8 cellular contexts compared by ENCODE assay signal in the genomic region with DNA sequence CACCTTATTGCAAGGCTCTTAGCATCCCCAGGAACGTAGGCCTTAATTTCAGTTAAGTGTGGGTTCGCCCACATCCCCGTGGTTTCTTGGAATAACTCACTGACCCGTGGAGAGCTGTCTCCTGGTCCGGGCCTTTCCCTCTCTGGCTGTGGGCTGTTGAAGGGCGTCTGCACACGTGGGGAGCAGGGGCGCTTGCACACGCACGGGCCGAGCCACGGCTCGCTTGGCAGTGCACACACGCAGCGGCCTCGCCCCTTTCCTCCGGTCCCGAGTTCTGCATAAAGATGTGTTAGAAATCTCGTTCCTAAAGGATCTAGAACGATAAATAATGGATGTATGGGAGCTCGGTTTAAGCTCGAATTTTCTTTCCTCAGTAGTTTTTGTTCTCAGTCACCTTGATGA.
DNase-seq lines count a peak whose midpoint lies in the region; ATAC-seq and TF ChIP-seq lines count a peak whose summit lies in the region.

No MANE protein-coding gene starts in this region.

- H3K4me1 ChIP-seq in SJCRH30 (peaks cover 43% of the 10 kb centered on the region), mucosa of descending colon (ENCODE audit: low read depth) (no peaks in the 10 kb centered on the region), transverse colon (peaks cover 4 to 43% (median 7%) of the 10 kb centered on the region in 4 donors)

- TF ChIP-seq EP300 in transverse colon (IDR thresholded peaks at IDR 0.05; ENCODE audit: low read depth) = no peak

- CTCF ChIA-PET in AG04450 (lab: Charles Lee) = no interaction called here

- POLR2A ChIA-PET in AG04450 (lab: Yijun Ruan, JAX) = no interaction called here

- no peaks in the 10 kb centered on the region for H3K9me3 ChIP-seq in AG04450 (ENCODE audit: control insufficient read depth, insufficient read depth, low read length)
- H3K9me3 ChIP-seq in SJCRH30 (replicated peaks) = no peaks in the 10 kb centered on the region
- H3K9me3 ChIP-seq in mucosa of descending colon = no peaks in the 10 kb centered on the region
- H3K9me3 ChIP-seq in transverse colon = no peaks in the 10 kb centered on the region

- in situ Hi-C loops in transverse colon (cut with MboI; ENCODE audit: low pct_ligation_motif_present in 1 of 4, low pct_unique_long_range_greater_than_20kb in 1 of 4, low sequenced_read_pairs in 3 of 4) = no loop called here

- no peaks in the 10 kb centered on the region for H3K36me3 Mint-ChIP-seq in effector memory CD8-positive, alpha-beta T cell (ENCODE audit: insufficient read depth)

- H3K4me3 ChIP-seq in AG04450 (ENCODE audit: low read depth, low read length) = peak overlapping the region; percentile 65
- H3K4me3 ChIP-seq in SJCRH30 = peak overlapping the region; percentile 66
- H3K4me3 ChIP-seq in mucosa of descending colon = no peak overlapping the region
- H3K4me3 ChIP-seq in transverse colon = peak overlapping the region; percentile 1 to 59 (median 43)

- peak overlapping the region; percentile 69 to 70 for H3K4me3 Mint-ChIP-seq in effector memory CD8-positive, alpha-beta T cell

- peak overlapping the region in 1 of 2 donors; percentile 30 for H3K27ac Mint-ChIP-seq in effector memory CD8-positive, alpha-beta T cell

- ATAC-seq in GM19023 (IDR thresholded peaks at IDR 0.05; ENCODE audit: unreplicated experiment) = peak; percentile 27
- ATAC-seq in effector memory CD8-positive, alpha-beta T cell (replicated peaks) = peak; percentile 27
- ATAC-seq in mucosa of descending colon = peak; percentile 47

- H3K4me1 Mint-ChIP-seq in effector memory CD8-positive, alpha-beta T cell (ENCODE audit: low read depth in 2 of 2) = peaks cover 5 to 14% of the 10 kb centered on the region in 2 donors

- H3K36me3 ChIP-seq in SJCRH30 = no peaks in the 10 kb centered on the region
- H3K36me3 ChIP-seq in mucosa of descending colon (ENCODE audit: low read depth) = no peaks in the 10 kb centered on the region
- no peaks in the 10 kb centered on the region for H3K36me3 ChIP-seq in transverse colon

- H3K27me3 Mint-ChIP-seq in effector memory CD8-positive, alpha-beta T cell = peaks cover 20 to 28% of the 10 kb centered on the region in 2 donors

- no peaks in the 10 kb centered on the region for H3K27me3 ChIP-seq in AG04450 (ENCODE audit: control insufficient read depth, insufficient read depth, low read length)
- no peaks in the 10 kb centered on the region for H3K27me3 ChIP-seq in SJCRH30
- peaks cover 22% of the 10 kb centered on the region for H3K27me3 ChIP-seq in transverse colon

- H3K27ac ChIP-seq in AG04450 (ENCODE audit: low read depth, low read length) (no peak overlapping the region), SJCRH30 (peak overlapping the region; percentile 42), transverse colon (peak overlapping the region; percentile 64 to 79 (median 72))

- DNase-seq in AG04450 (ENCODE audit: low read depth, low spot score) = no peak
- peak; percentile 29 to 52 for DNase-seq in SJCRH30
- DNase-seq in effector memory CD8-positive, alpha-beta T cell = no peak
- DNase-seq in mucosa of descending colon = peak in 2 of 3 donors; percentile 33 to 48
- DNase-seq in transverse colon = no peak
- DNase-seq in NOMO-1 (lab: John Stamatoyannopoulos, UW; ENCODE audit: unreplicated experiment in 2 of 2) = no peak
- DNase-seq in activated CD4-positive, CD25-positive, alpha-beta regulatory T cell treated with anti-CD3 and anti-CD28 coated beads, Interleukin-2, amount 50 U/mL, for 72 hours = no peak

- no peaks in the 10 kb centered on the region for H3K9me3 Mint-ChIP-seq in effector memory CD8-positive, alpha-beta T cell

- no peak for TF ChIP-seq POLR2A in transverse colon (IDR thresholded peaks at IDR 0.05)

- TF ChIP-seq CTCF in AG04450 (IDR thresholded peaks at IDR 0.05; ENCODE audit: low read depth, low read length) (no peak), mucosa of descending colon (IDR thresholded peaks at IDR 0.05) (no peak), transverse colon (IDR thresholded peaks at IDR 0.05) (no peak)

- WGBS in transverse colon (ENCODE audit: low coverage in 1 of 2), 2 donors = 26 to 30% methylated on average over 5 to 22 of the region's 22 CpGs

- intact Hi-C loops in mucosa of descending colon (cut with DNase I, micrococcal nuclease) (no loop called here), transverse colon (cut with DNase I; ENCODE audit: low total_unique reads) (no loop called here)

Comparison
In these comparisons a context has a peak if more than half of its experiments do, and no peak if none do; other contexts are left out.
1. DNase-seq: peak in SJCRH30 (2 of 2) and mucosa of descending colon (2 of 3); none in AG04450 (single experiment), effector memory CD8-positive, alpha-beta T cell (0 of 3), transverse colon (single experiment), NOMO-1 (0 of 2) and activated CD4-positive, CD25-positive, alpha-beta regulatory T cell treated with anti-CD3 and anti-CD28 coated beads, Interleukin-2, amount 50 U/mL, for 72 hours (single experiment).
2. Peak in every context shown above with its lines, with median percentiles within 50 percentile points of each other: ATAC-seq.